1 cellular context compared by ENCODE assay signal in the genomic region with DNA sequence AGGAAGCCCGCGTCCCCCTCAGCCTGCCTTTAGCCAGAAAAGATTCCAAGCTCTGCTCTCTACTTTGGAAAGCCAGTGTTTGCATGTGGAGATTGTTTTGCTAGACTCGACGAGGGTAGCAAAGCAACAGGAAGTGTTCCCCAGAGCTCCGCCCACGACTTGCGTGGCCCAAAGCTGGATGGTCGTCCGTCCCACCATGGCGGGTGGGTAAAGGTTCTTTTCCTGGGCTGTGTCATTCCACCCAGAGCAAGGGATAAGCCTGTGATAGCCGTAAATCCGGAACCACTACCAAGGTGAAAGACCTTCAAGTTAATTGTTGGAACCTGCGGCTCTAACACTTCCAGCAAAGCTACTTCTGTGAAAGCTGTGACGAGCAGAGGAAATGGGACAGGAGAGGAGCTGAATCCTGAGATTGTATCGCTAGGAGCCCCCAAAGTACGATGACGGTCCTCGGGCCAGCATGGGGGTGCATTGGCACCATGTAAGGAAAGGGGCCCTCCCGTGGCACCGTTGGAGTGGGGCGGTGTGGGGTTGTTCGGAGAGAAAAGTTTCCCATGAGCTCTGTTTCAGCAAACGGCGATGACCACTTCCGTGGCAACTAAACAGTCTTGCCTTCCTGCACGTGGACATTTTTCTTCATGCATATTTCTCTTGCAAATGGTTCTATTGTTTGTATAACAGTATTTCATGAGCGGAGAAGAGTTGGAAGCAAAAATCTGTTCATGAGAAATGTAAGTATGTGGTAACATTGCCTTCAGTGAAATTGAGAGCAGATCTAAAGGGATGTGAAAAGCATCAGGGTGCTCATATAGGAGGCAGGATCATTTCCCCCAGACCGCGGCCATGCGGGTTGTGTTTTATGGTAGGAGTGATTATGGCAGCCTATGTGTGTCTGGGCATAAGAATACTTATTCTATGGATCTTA.
TF ChIP-seq lines count a peak whose summit lies in the region.

No MANE protein-coding gene starts in this region.

TF ChIP-seq in IMR-90, 13 proteins besides CTCF, POLR2A, EP300 and RAD21:
- TF ChIP-seq SMC3 (IDR thresholded peaks at IDR 0.05; ENCODE audit: low read depth, low read length) (no peak), FOS (IDR thresholded peaks at IDR 0.05; ENCODE audit: low read depth, low read length) (no peak), MAFK (IDR thresholded peaks at IDR 0.05; ENCODE audit: low read depth, low read length) (no peak), MAZ (IDR thresholded peaks at IDR 0.05; ENCODE audit: borderline replicate concordance, low read depth, low read length) (no peak), USF2 (IDR thresholded peaks at IDR 0.05; ENCODE audit: low read depth, low read length) (no peak), RCOR1 (IDR thresholded peaks at IDR 0.05; ENCODE audit: insufficient replicate concordance, low read length) (no peak), BHLHE40 (IDR thresholded peaks at IDR 0.05; ENCODE audit: low read depth, low read length) (no peak), CEBPB (IDR thresholded peaks at IDR 0.05; ENCODE audit: low read depth, low read length) (no peak), RFX5 (IDR thresholded peaks at IDR 0.05; ENCODE audit: low read depth, low read length) (no peak), MXI1 (IDR thresholded peaks at IDR 0.05; ENCODE audit: borderline replicate concordance, low read depth, low read length) (no peak), NFE2L2 (IDR thresholded peaks at IDR 0.05; ENCODE audit: low read depth, low read length) (no peak), CHD1 (IDR thresholded peaks at IDR 0.05; ENCODE audit: low read depth, low read length) (no peak), ELK1 (IDR thresholded peaks at IDR 0.05; ENCODE audit: borderline replicate concordance, low read depth, low read length) (no peak)
